ENCODE assay signal across 1 cellular context in the genomic region with DNA sequence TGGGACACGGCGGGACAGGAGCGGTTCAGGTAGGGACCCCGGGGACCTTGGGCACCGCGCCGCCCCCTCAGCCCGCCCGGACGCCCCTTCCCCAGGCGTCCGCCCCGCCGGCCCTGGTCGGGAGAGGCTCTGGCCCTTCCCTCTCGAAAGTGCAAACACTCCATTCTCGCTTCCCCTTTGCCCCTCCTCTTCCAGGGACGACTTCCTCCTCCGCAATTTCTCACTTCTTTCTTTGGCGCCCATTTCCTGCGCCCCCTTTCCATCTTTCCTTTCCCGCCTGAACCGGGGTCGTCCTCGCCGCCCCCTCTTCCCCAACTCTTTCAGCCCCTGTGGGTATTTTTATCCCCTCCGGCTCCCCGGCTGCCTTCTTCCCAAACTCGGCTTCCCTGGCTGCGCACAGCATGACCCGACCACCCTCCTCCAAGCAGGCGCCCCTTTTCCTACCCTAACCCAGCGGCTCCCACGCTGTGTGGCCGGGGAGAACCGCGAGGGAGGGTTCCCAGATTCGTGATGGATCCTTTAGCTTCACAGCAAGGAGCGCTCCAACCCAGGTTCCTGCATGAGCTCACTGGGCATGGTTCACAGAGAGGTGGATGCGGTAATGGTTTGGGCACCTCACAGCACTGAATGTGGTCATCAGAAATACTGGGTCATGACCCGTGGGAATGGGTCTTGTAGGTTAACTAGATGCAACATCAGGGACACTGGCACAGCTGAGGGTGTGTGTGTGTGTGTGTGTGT.
TF ChIP-seq lines count a peak whose summit lies in the region.

No MANE protein-coding gene starts in this region.

TF ChIP-seq in SK-N-SH treated with all-trans-retinoic acid at 6 μM for 48 hours, 23 proteins besides CTCF, POLR2A, EP300 and RAD21 (continued from another document):
- no peak for TF ChIP-seq ISL1 (CRISPR knock-in tag; IDR thresholded peaks at IDR 0.05)
- no peak for TF ChIP-seq ZFP30 (CRISPR knock-in tag; IDR thresholded peaks at IDR 0.05)
- TF ChIP-seq ZNF565 (CRISPR knock-in tag; conservative IDR thresholded peaks at IDR 0.05; ENCODE audit: low read depth), result no peak
- TF ChIP-seq PPARA (CRISPR knock-in tag; IDR thresholded peaks at IDR 0.05; ENCODE audit: borderline replicate concordance), result no peak
- TF ChIP-seq CSRNP3 (CRISPR knock-in tag; IDR thresholded peaks at IDR 0.05), result no peak
- TF ChIP-seq RARB (CRISPR knock-in tag; IDR thresholded peaks at IDR 0.05), result no peak
- no peak for TF ChIP-seq POU6F1 (CRISPR knock-in tag; IDR thresholded peaks at IDR 0.05; ENCODE audit: borderline replicate concordance, low read depth)
- TF ChIP-seq ESRRG (CRISPR knock-in tag; IDR thresholded peaks at IDR 0.05), result no peak
- TF ChIP-seq CSDC2 (CRISPR knock-in tag; IDR thresholded peaks at IDR 0.05), result no peak
- no peak for TF ChIP-seq BACH2 (CRISPR knock-in tag; IDR thresholded peaks at IDR 0.05; ENCODE audit: borderline replicate concordance)
- no peak for TF ChIP-seq TSHZ2 (CRISPR knock-in tag; IDR thresholded peaks at IDR 0.05)
- no peak for TF ChIP-seq OSR1 (CRISPR knock-in tag; IDR thresholded peaks at IDR 0.05)
- TF ChIP-seq TCF4 (CRISPR knock-in tag; IDR thresholded peaks at IDR 0.05; ENCODE audit: borderline replicate concordance), result no peak
